ENCODE assay signal across 8 cellular contexts in the genomic region with DNA sequence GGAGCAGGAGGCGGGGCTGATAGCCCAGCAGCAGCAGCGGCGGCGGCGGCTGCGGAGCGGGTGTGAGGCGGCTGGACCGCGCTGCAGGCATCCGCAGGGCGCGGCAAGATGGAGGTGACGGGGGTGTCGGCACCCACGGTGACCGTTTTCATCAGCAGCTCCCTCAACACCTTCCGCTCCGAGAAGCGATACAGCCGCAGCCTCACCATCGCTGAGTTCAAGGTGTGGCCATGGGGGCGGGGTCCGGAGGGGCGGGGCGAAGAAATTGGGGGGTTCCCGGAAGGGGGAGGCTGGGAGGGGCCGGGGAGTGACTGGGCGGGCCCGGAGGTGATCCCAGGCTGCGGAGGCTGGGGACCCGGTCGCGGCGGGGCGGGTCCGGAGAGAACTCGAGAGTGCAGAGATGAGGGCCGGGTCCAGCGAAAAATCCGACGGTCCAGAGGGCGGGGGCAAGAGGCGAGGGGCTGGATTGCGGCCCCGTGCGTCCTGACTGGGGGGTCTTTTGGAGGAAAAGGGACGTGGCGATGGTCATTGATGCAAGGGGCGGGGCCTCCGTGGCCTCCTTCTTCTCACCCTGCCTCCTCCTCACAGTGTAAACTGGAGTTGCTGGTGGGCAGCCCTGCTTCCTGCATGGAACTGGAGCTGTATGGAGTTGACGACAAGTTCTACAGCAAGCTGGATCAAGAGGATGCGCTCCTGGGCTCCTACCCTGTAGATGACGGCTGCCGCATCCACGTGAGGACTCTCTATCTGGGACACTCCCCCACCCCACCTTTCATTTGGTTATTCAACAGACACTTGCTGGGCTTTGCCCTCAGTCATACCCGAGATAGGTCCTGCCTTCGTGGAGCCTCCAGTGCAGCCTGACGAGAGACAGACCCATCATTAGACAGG. TPM values are rescaled to one million over a fixed set of nuclear protein-coding genes. Genes with fewer than 3 reads are reported as not detected.
DNase-seq lines count a peak whose midpoint lies in the region; ATAC-seq, FAIRE-seq and TF ChIP-seq lines count a peak whose summit lies in the region.

A gene with protein sequence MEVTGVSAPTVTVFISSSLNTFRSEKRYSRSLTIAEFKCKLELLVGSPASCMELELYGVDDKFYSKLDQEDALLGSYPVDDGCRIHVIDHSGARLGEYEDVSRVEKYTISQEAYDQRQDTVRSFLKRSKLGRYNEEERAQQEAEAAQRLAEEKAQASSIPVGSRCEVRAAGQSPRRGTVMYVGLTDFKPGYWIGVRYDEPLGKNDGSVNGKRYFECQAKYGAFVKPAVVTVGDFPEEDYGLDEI (plus strand): TSS at position 16 of the 891 bp plus-strand sequence. CDS start 93 bp downstream, at position 109.

- intact Hi-C loops in endothelial cell of umbilical vein (cut with micrococcal nuclease), result loop anchor here (1.0 kb wide), 8 partner anchors 12 to 184 kb away; a partner anchor contains a TSS
- intact Hi-C loops in naive thymus-derived CD4-positive, alpha-beta T cell (cut with micrococcal nuclease), result loop anchor here (1.0 to 10.0 kb wide), 21 partner anchors 12 to 1792 kb away; a partner anchor contains a TSS

- POLR2A ChIA-PET in endothelial cell of umbilical vein (lab: Charles Lee), result interaction anchor here (1.0 kb wide), 2 partner anchors 12 to 54 kb away, joined by 5 to 6 read pairs; no protein-coding TSS in a partner anchor
- POLR2A ChIA-PET in naive thymus-derived CD4-positive, alpha-beta T cell (lab: Charles Lee), result interaction anchor here (0.6 to 2.6 kb wide), 16 partner anchors 12 to 372 kb away, joined by 3 to 17 read pairs (median 4); a partner anchor contains a TSS

- H2AFZ ChIP-seq in GM23338 (peak within 1 kb of the TSS; percentile 90), endothelial cell of umbilical vein (ENCODE audit: low read depth, low read length) (peak within 1 kb of the TSS; percentile 86)

- FAIRE-seq in endothelial cell of umbilical vein (lab: Jason Lieb, UNC), result peak; percentile 79

- H3K4me1 Mint-ChIP-seq in GM23338, result peaks cover 37% of the 10 kb centered on the region
- H3K4me1 Mint-ChIP-seq in naive thymus-derived CD4-positive, alpha-beta T cell, result peaks cover 31 to 56% (median 46%) of the 10 kb centered on the region in 7 donors
- H3K4me1 Mint-ChIP-seq in stimulated activated naive CD8-positive, alpha-beta T cell treated with anti-CD3 and anti-CD28 coated beads, Interleukin-15, Interleukin-2, amounts not matched to agents 100 ng/mL and 50 ng/mL, for 24 hours (ENCODE audit: low read depth), result peaks cover 35% of the 10 kb centered on the region

- peaks cover 58% of the 10 kb centered on the region for H3K36me3 Mint-ChIP-seq in GM23338 (ENCODE audit: low read depth)
- peaks cover 12 to 22% (median 18%) of the 10 kb centered on the region in 5 donors for H3K36me3 Mint-ChIP-seq in naive thymus-derived CD4-positive, alpha-beta T cell
- peaks cover 40% of the 10 kb centered on the region for H3K36me3 Mint-ChIP-seq in stimulated activated naive CD8-positive, alpha-beta T cell treated with anti-CD3 and anti-CD28 coated beads, Interleukin-15, Interleukin-2, amounts not matched to agents 100 ng/mL and 50 ng/mL, for 24 hours (ENCODE audit: low read depth)

- H3K36me3 ChIP-seq in GM23338 (ENCODE audit: insufficient read depth) (no peaks in the 10 kb centered on the region; the same call in 1 of the 2 replicates), endothelial cell of umbilical vein (ENCODE audit: control insufficient read depth in 2 of 2, extremely low read depth in 1 of 2, insufficient read depth in 2 of 2, low read length in 2 of 2) (peaks cover 0 to 14% of the 10 kb centered on the region in 2 experiments)
- H3K36me3 ChIP-seq in naive thymus-derived CD4-positive, alpha-beta T cell (ENCODE audit: control insufficient read depth in 2 of 3, insufficient read depth in 3 of 3, low read length in 3 of 3), result peaks cover 0 to 56% (median 15%) of the 10 kb centered on the region in 3 experiments

- H3K4me3 Mint-ChIP-seq in GM23338, result peak within 1 kb of the TSS; percentile 99
- peak within 1 kb of the TSS; percentile 89 to 98 (median 96) for H3K4me3 Mint-ChIP-seq in naive thymus-derived CD4-positive, alpha-beta T cell
- peak within 1 kb of the TSS; percentile 98 for H3K4me3 Mint-ChIP-seq in stimulated activated naive CD8-positive, alpha-beta T cell treated with anti-CD3 and anti-CD28 coated beads, Interleukin-15, Interleukin-2, amounts not matched to agents 100 ng/mL and 50 ng/mL, for 24 hours

- peaks cover 25% of the 10 kb centered on the region for H3K27me3 Mint-ChIP-seq in GM23338 (ENCODE audit: insufficient read depth, low read depth, poor library complexity)
- peaks cover 0 to 5% (median 0%) of the 10 kb centered on the region in 5 donors for H3K27me3 Mint-ChIP-seq in naive thymus-derived CD4-positive, alpha-beta T cell
- no peaks in the 10 kb centered on the region for H3K27me3 Mint-ChIP-seq in stimulated activated naive CD8-positive, alpha-beta T cell treated with anti-CD3 and anti-CD28 coated beads, Interleukin-15, Interleukin-2, amounts not matched to agents 100 ng/mL and 50 ng/mL, for 24 hours

- H3K79me2 ChIP-seq in GM23338 (replicated peaks; ENCODE audit: insufficient read depth) (peaks cover 22% of the 10 kb centered on the region), endothelial cell of umbilical vein (ENCODE audit: control insufficient read depth, insufficient read depth, low read length) (peaks cover 15% of the 10 kb centered on the region)

- no peaks in the 10 kb centered on the region for H3K9me3 ChIP-seq in endothelial cell of umbilical vein (replicated peaks; ENCODE audit: control insufficient read depth, insufficient read depth, low read length)
- no peaks in the 10 kb centered on the region for H3K9me3 ChIP-seq in naive thymus-derived CD4-positive, alpha-beta T cell (ENCODE audit: control insufficient read depth in 2 of 3, low read length in 3 of 3)

- H3K27ac ChIP-seq in GM23338 (ENCODE audit: low read depth), result peak within 1 kb of the TSS; percentile 87
- peak within 1 kb of the TSS; percentile 68 for H3K27ac ChIP-seq in endothelial cell of umbilical vein (ENCODE audit: insufficient read depth, low read depth, low read length)
- peak within 1 kb of the TSS; percentile 90 for H3K27ac ChIP-seq in naive thymus-derived CD4-positive, alpha-beta T cell (ENCODE audit: low read depth, low read length)

- H3K27me3 ChIP-seq in GM23338 (ENCODE audit: insufficient read depth) (no peaks in the 10 kb centered on the region), endothelial cell of umbilical vein (ENCODE audit: control insufficient read depth in 2 of 2, insufficient read depth in 2 of 2, low read length in 2 of 2) (no peaks in the 10 kb centered on the region)
- no peaks in the 10 kb centered on the region for H3K27me3 ChIP-seq in naive thymus-derived CD4-positive, alpha-beta T cell (ENCODE audit: control insufficient read depth in 2 of 2, insufficient read depth in 2 of 2, low read length in 2 of 2)

- H3K4me2 ChIP-seq in GM23338 (peak within 1 kb of the TSS; percentile 99), endothelial cell of umbilical vein (ENCODE audit: insufficient read depth, low read length) (peak within 1 kb of the TSS; percentile 68)

- H3K4me1 ChIP-seq in GM23338 (ENCODE audit: insufficient read depth), result peaks cover 19% of the 10 kb centered on the region
- H3K4me1 ChIP-seq in endothelial cell of umbilical vein (ENCODE audit: control insufficient read depth, extremely low read depth, insufficient read depth, low read length), result peaks cover 15% of the 10 kb centered on the region
- peaks cover 14 to 15% of the 10 kb centered on the region in 2 donors for H3K4me1 ChIP-seq in naive thymus-derived CD4-positive, alpha-beta T cell (ENCODE audit: control insufficient read depth in 2 of 2, insufficient read depth in 2 of 2, low read length in 2 of 2)

- dilution Hi-C loops in endothelial cell of umbilical vein (cut with MboI; ENCODE audit: extremely low pct_ligation_motif_present, low sequenced_read_pairs), result no loop called here

- no peaks in the 10 kb centered on the region for H3K9me2 ChIP-seq in GM23338 (ENCODE audit: insufficient read depth)

- H3K27ac Mint-ChIP-seq in GM23338, result peak within 1 kb of the TSS; percentile 98
- H3K27ac Mint-ChIP-seq in naive thymus-derived CD4-positive, alpha-beta T cell, result peak within 1 kb of the TSS; percentile 97 to 99 (median 98)
- H3K27ac Mint-ChIP-seq in stimulated activated naive CD8-positive, alpha-beta T cell treated with anti-CD3 and anti-CD28 coated beads, Interleukin-15, Interleukin-2, amounts not matched to agents 100 ng/mL and 50 ng/mL, for 24 hours, result peak within 1 kb of the TSS; percentile 95

- H3K9me3 Mint-ChIP-seq in GM23338, result no peaks in the 10 kb centered on the region; the same call in 2 of the 3 replicates
- H3K9me3 Mint-ChIP-seq in naive thymus-derived CD4-positive, alpha-beta T cell, result peaks cover 0 to 6% (median 0%) of the 10 kb centered on the region in 11 donors
- H3K9me3 Mint-ChIP-seq in stimulated activated naive CD8-positive, alpha-beta T cell treated with anti-CD3 and anti-CD28 coated beads, Interleukin-15, Interleukin-2, amounts not matched to agents 100 ng/mL and 50 ng/mL, for 24 hours, result no peaks in the 10 kb centered on the region

- TF ChIP-seq CTCF in GM23338 (conservative IDR thresholded peaks at IDR 0.05; ENCODE audit: low read depth in 2 of 2) (no peak), endothelial cell of umbilical vein (IDR thresholded peaks at IDR 0.05; ENCODE audit: extremely low read depth in 1 of 2, insufficient read depth in 1 of 2, low read depth in 1 of 2, low read length in 2 of 2) (no peak)

- DNase-seq in ELF-1 (ENCODE audit: low read depth, low spot score), result peak; percentile 53
- peak; percentile 84 for DNase-seq in GM23338 (ENCODE audit: low spot score)
- DNase-seq in NCI-H2227 treated with DMSO at 0.1 percent for 48 hours (lab: John Stamatoyannopoulos, UW), result peak; percentile 76
- peak; percentile 81 to 85 for DNase-seq in activated CD8-positive, alpha-beta memory T cell treated with anti-CD3 and anti-CD28 coated beads for 4 hours (ENCODE audit: low read depth in 2 of 2)
- DNase-seq in endothelial cell of umbilical vein (ENCODE audit: low read depth, low spot score), result peak; percentile 21
- DNase-seq in naive thymus-derived CD4-positive, alpha-beta T cell, result peak in 3 of 9 donors; percentile 10 to 88 (median 86)
- DNase-seq in HCEC 1CT, result no peak

- H3K4me3 ChIP-seq in GM23338, result peak within 1 kb of the TSS; percentile 98
- peak within 1 kb of the TSS; percentile 68 to 81 (median 79) for H3K4me3 ChIP-seq in endothelial cell of umbilical vein (replicated peaks in 1 of 3; ENCODE audit: insufficient read depth in 1 of 3, low read depth in 1 of 3, low read length in 3 of 3)
- peak within 1 kb of the TSS; percentile 97 for H3K4me3 ChIP-seq in naive thymus-derived CD4-positive, alpha-beta T cell (ENCODE audit: low read length)

- no TSS peak for BruUV-seq in endothelial cell of umbilical vein (replicated peaks; lab: Mats Ljungman, UMichigan)

- CTCF ChIA-PET in endothelial cell of umbilical vein (lab: Charles Lee), result interaction anchor here (0.7 to 3.6 kb wide), 6 partner anchors 12 to 60 kb away, joined by 4 to 32 read pairs (median 5); no protein-coding TSS in a partner anchor
- CTCF ChIA-PET in naive thymus-derived CD4-positive, alpha-beta T cell (lab: Charles Lee), result interaction anchor here (0.7 to 3.2 kb wide), 2 partner anchors 12 to 69 kb away, joined by 3 to 10 read pairs; no protein-coding TSS in a partner anchor

- peak within 1 kb of the TSS; percentile 71 for H3K9ac ChIP-seq in endothelial cell of umbilical vein (replicated peaks; ENCODE audit: extremely low read depth, insufficient read depth, low read length)

- H4K20me1 ChIP-seq in GM23338 (replicated peaks; ENCODE audit: insufficient read depth), result peaks cover 10% of the 10 kb centered on the region; the same call in 1 of the 2 replicates
- H4K20me1 ChIP-seq in endothelial cell of umbilical vein (replicated peaks; ENCODE audit: control insufficient read depth, extremely low read depth, insufficient read depth, low read length), result no peaks in the 10 kb centered on the region

- H3F3A ChIP-seq in GM23338 (replicated peaks; ENCODE audit: low read depth), result peaks cover 29% of the 10 kb centered on the region

- no peaks in the 10 kb centered on the region for H3K9me1 ChIP-seq in endothelial cell of umbilical vein (replicated peaks; ENCODE audit: control insufficient read depth, extremely low read depth, insufficient read depth, low read length)

- peak; percentile 37 for ATAC-seq in GM23338
- peak; percentile 63 for ATAC-seq in naive thymus-derived CD4-positive, alpha-beta T cell

- peak; percentile 53 for TF ChIP-seq POLR2A in endothelial cell of umbilical vein (IDR thresholded peaks at IDR 0.05; ENCODE audit: low read depth, low read length)

RNA-seq across cellular contexts. Expression of the gene that starts here (rescaled TPM):
- 254 and 275 TPM in 2 replicates for total RNA-seq in GM23338 (2014; rRNA removed; shearing (Covaris generic))
- polyA plus RNA-seq in GM23338 (2016; fragmentation: Nextera tagmentation; extraction: Ambion mirVana), result 277 and 290 TPM in 2 replicates
- total RNA-seq in endothelial cell of umbilical vein, result 178 and 190 TPM in 2 replicates
- 363 and 364 TPM in 2 replicates for polyA plus RNA-seq in endothelial cell of umbilical vein
- 252 and 263 TPM in 2 replicates for polyA plus RNA-seq in endothelial cell of umbilical vein (2011; cell fraction: cytosol; rRNA removed)
- polyA plus RNA-seq in endothelial cell of umbilical vein (2011; cell fraction: nucleus; rRNA removed), result 142 and 143 TPM in 2 replicates
- 295 and 325 TPM in 2 replicates for polyA plus RNA-seq in endothelial cell of umbilical vein (2012)
- 134 and 161 TPM in 2 replicates for polyA minus RNA-seq in endothelial cell of umbilical vein
- 60.9 TPM for polyA minus RNA-seq in endothelial cell of umbilical vein (2011; cell fraction: cytosol; rRNA and poly(A)+ RNA removed)
- 25.8 and 27.2 TPM in 2 replicates for polyA minus RNA-seq in endothelial cell of umbilical vein (2011; cell fraction: nucleus; rRNA and poly(A)+ RNA removed)
- total RNA-seq in naive thymus-derived CD4-positive, alpha-beta T cell, result 100 to 1,000 TPM in 4 of 5 experiments, 10 to 100 TPM in 1; 72.8 to 174 (median 119) TPM
- polyA plus RNA-seq in naive thymus-derived CD4-positive, alpha-beta T cell, result 100 to 1,000 TPM; 153 to 173 TPM
